ENCODE assay signal across 8 cellular contexts in genomic region chr19:32613008-32613407, GRCh38.
"Had no signal": no experiment of that assay in that cellular context is flagged by ENCODE, and none has a peak within 500 bp of the region (broad histone marks: within the 10 kb centered on the region; RNA-seq: fewer than 3 reads in every experiment).

No MANE protein-coding gene starts in this region.

- FAIRE-seq: HepG2, HTR-8/SVneo, K562 had no signal

- ATAC-seq: HepG2, K562 had no signal

- H3K4me2 ChIP-seq: KMS-11 had no signal

- DNase-seq: IMR-90, KBM-7, KG1 had no signal

- H3K27ac ChIP-seq: HL-60, KMS-11 had no signal

- H3K4me3 ChIP-seq: K562 had no signal
